In genomic region chr3:49017978-49018706, GRCh38 we compare ENCODE assay signal across 8 cellular contexts. TPM values are rescaled to one million over a fixed set of nuclear protein-coding genes. Genes with fewer than 3 reads are reported as not detected.
DNase-seq lines count a peak whose midpoint lies in the region; ATAC-seq and TF ChIP-seq lines count a peak whose summit lies in the region.

Gene DALRD3, minus strand, starts transcription at chr3:49018580. Its CDS starts 16 bp downstream, at chr3:49018564.

- H3K36me3 ChIP-seq in PC-9 (ENCODE audit: low read depth), result no peaks in the 10 kb centered on the region
- H3K36me3 ChIP-seq in stomach, result peaks cover 22 to 41% (median 40%) of the 10 kb centered on the region in 4 donors

- CTCF ChIA-PET in PC-9 (lab: Charles Lee), result no interaction called here

- H3K79me2 ChIP-seq in PC-9 (ENCODE audit: low read depth), result peaks cover 33% of the 10 kb centered on the region

- H3F3A ChIP-seq in PC-9 (ENCODE audit: insufficient read depth, low read depth), result peaks cover 42% of the 10 kb centered on the region

- TF ChIP-seq CTCF in PC-9 (conservative IDR thresholded peaks at IDR 0.05), result no peak
- TF ChIP-seq CTCF in stomach (IDR thresholded peaks at IDR 0.05), result no peak

- no peak for TF ChIP-seq EP300 in stomach (IDR thresholded peaks at IDR 0.05)

- H3K4me3 ChIP-seq in PC-9 (peak within 1 kb of the TSS; percentile 70), mononuclear cell (ENCODE audit: low read length) (peak within 1 kb of the TSS; percentile 90), stomach (peak within 1 kb of the TSS; percentile 57 to 96 (median 82))

- peaks cover 23% of the 10 kb centered on the region for H3K4me1 ChIP-seq in PC-9 (replicated peaks; ENCODE audit: insufficient read depth)
- H3K4me1 ChIP-seq in mononuclear cell (ENCODE audit: insufficient read depth, low read length), result peaks cover 50% of the 10 kb centered on the region
- peaks cover 40 to 60% (median 58%) of the 10 kb centered on the region in 4 donors for H3K4me1 ChIP-seq in stomach

- BruUV-seq in PC-9 (replicated peaks; lab: Mats Ljungman, UMichigan), result no TSS peak

- POLR2A ChIA-PET in PC-9 (lab: Charles Lee; ENCODE audit: unreplicated experiment), result interaction anchor here (0.6 to 1.4 kb wide), 4 partner anchors 11 to 468 kb away, joined by 3 to 6 read pairs (median 4); partner anchors contain the start of gene WDR6

- H3K9me3 ChIP-seq in PC-9 (ENCODE audit: insufficient read depth, low read depth) (no peaks in the 10 kb centered on the region), mononuclear cell (ENCODE audit: low read depth, low read length) (no peaks in the 10 kb centered on the region), stomach (no peaks in the 10 kb centered on the region)

- H3K27me3 ChIP-seq in PC-9 (ENCODE audit: insufficient read depth, low read depth), result no peaks in the 10 kb centered on the region
- H3K27me3 ChIP-seq in mononuclear cell (ENCODE audit: insufficient read depth, low read length), result no peaks in the 10 kb centered on the region
- no peaks in the 10 kb centered on the region for H3K27me3 ChIP-seq in stomach

- WGBS in stomach, 5 donors, result 0 to 1% (median 0%) methylated on average over 19 to 85 of the region's 85 CpGs

- ATAC-seq in HG02840 (IDR thresholded peaks at IDR 0.05; ENCODE audit: low FRiP score, unreplicated experiment), result no peak

- peak within 1 kb of the TSS; percentile 80 for H2AFZ ChIP-seq in PC-9

- no peaks in the 10 kb centered on the region for H3K9me2 ChIP-seq in PC-9 (ENCODE audit: insufficient read depth)

- DNase-seq in C1 segment of cervical spinal cord (lab: John Stamatoyannopoulos, UW), result peak in 11 of 14 donors; percentile 29 to 77 (median 62)
- DNase-seq in HK-2 (ENCODE audit: unreplicated experiment), result peak; percentile 58
- DNase-seq in PC-9, result peak; percentile 44 to 73
- peak; percentile 69 for DNase-seq in activated T-cell treated with anti-CD3 and anti-CD28 coated beads, Interleukin-2, amount 50 U/mL, for 1 hour
- peak; percentile 75 to 82 for DNase-seq in erythroblast (lab: John Stamatoyannopoulos, UW)
- DNase-seq in stomach, result peak; percentile 65

- H3K4me2 ChIP-seq in PC-9, result peak within 1 kb of the TSS; percentile 92

- H3K27ac ChIP-seq in PC-9 (peak within 1 kb of the TSS; percentile 46), stomach (peak within 1 kb of the TSS; percentile 89 to 100 (median 99))

- intact Hi-C loops in PC-9 (cut with micrococcal nuclease; ENCODE audit: unreplicated experiment) (no loop called here), stomach (cut with DNase I; ENCODE audit: low total_unique reads) (no loop called here)

- H4K20me1 ChIP-seq in PC-9 (ENCODE audit: insufficient read depth), result no peaks in the 10 kb centered on the region; the same call in 1 of the 2 replicates

- TF ChIP-seq POLR2A in erythroblast (IDR thresholded peaks at IDR 0.05; ENCODE audit: low read length), result peak; percentile 65
- no peak for TF ChIP-seq POLR2A in stomach (IDR thresholded peaks at IDR 0.05)

RNA-seq across cellular contexts. Expression of gene DALRD3, which starts in this region (rescaled TPM):
- total RNA-seq in PC-9 (2021) (27.7 and 35.9 TPM in 2 replicates), mononuclear cell (16.3 TPM), stomach (10 to 100 TPM in 4 of 5 donors, 1 to 10 TPM in 1; 2.3 to 74.1 (median 47.1) TPM)
- polyA plus RNA-seq in stomach, result 10 to 100 TPM; 34.9 to 41.4 (median 35.0) TPM
